In genomic region chr11:1450344-1450875, GRCh38 we compare ENCODE assay signal across 14 cellular contexts. TPM values are rescaled to one million over a fixed set of nuclear protein-coding genes. Genes with fewer than 3 reads are reported as not detected.
DNase-seq lines count a peak whose midpoint lies in the region; ATAC-seq, FAIRE-seq and TF ChIP-seq lines count a peak whose summit lies in the region.
"Had no signal": no experiment of that assay in that cellular context is flagged by ENCODE, and none has a peak within 500 bp of the region (broad histone marks: within the 10 kb centered on the region; RNA-seq: fewer than 3 reads in every experiment).

No MANE protein-coding gene starts in this region.

- TF ChIP-seq POLR2A in HepG2 (IDR thresholded peaks at IDR 0.05; ENCODE audit: insufficient read depth in 1 of 2, low read depth in 2 of 2, low read length in 2 of 2): no peak
- no peak for TF ChIP-seq POLR2A in right lobe of liver (IDR thresholded peaks at IDR 0.05)

- peaks cover 6% of the 10 kb centered on the region; the same call in 1 of the 2 replicates for H4K20me1 ChIP-seq in HepG2 (ENCODE audit: insufficient read depth, low read length)

- no peaks in the 10 kb centered on the region for H3K79me2 ChIP-seq in HepG2 (ENCODE audit: insufficient read depth, low read length)

- FAIRE-seq in HepG2 (lab: Jason Lieb, UNC): no peak
- FAIRE-seq: GM12878 had no signal

- TF ChIP-seq CTCF in HepG2 (CRISPR knock-in tag; IDR thresholded peaks at IDR 0.05) (peak; percentile 32), right lobe of liver (IDR thresholded peaks at IDR 0.05) (no peak), RWPE2 (IDR thresholded peaks at IDR 0.05; ENCODE audit: poor library complexity, severe bottlenecking) (no peak), psoas muscle (IDR thresholded peaks at IDR 0.05) (no peak)

- no peak overlapping the region for H3K4me2 ChIP-seq in HepG2 (ENCODE audit: low read depth, low read length)

- no TSS peak for BruUV-seq in HepG2 (replicated peaks; lab: Mats Ljungman, UMichigan)

- ATAC-seq in HepG2 (no peak), right lobe of liver (no peak), RWPE2 (ENCODE audit: low read depth) (peak; percentile 38; the same call in 2 of the 3 replicates), left colon (peak; percentile 13), HG03159 (IDR thresholded peaks at IDR 0.05; ENCODE audit: unreplicated experiment) (no peak), HG02970 (IDR thresholded peaks at IDR 0.05; ENCODE audit: low FRiP score, unreplicated experiment) (no peak), psoas muscle (no peak)
- ATAC-seq: GM12878 had no signal

- no peak for DNase-seq in HepG2 (ENCODE audit: low spot score)
- DNase-seq in right lobe of liver: no peak
- DNase-seq in RWPE2 (ENCODE audit: low spot score): no peak
- DNase-seq in left colon: no peak
- no peak for DNase-seq in psoas muscle
- DNase-seq: CD4-positive, alpha-beta memory T cell; EL; IMR-90 had no signal

- H3K36me3 ChIP-seq in HepG2 (replicated peaks in 1 of 2; ENCODE audit: control insufficient read depth in 1 of 2, insufficient read depth in 2 of 2, low read length in 2 of 2): no peaks in the 10 kb centered on the region
- H3K36me3 ChIP-seq in right lobe of liver: no peaks in the 10 kb centered on the region
- H3K36me3 ChIP-seq in RWPE2 (ENCODE audit: low read depth): no peaks in the 10 kb centered on the region
- H3K36me3 ChIP-seq in psoas muscle (ENCODE audit: insufficient read depth in 1 of 2, low read depth in 1 of 2): no peaks in the 10 kb centered on the region
- H3K36me3 ChIP-seq: BLaER1 had no signal

- no peak overlapping the region for H3K9ac ChIP-seq in HepG2 (ENCODE audit: insufficient read depth, low read depth, low read length)
- H3K9ac ChIP-seq: BLaER1 had no signal

- H3K27ac ChIP-seq in HepG2 (ENCODE audit: extremely low read length, insufficient read depth, low read length): no peak overlapping the region
- H3K27ac ChIP-seq in right lobe of liver: no peak overlapping the region
- no peak overlapping the region for H3K27ac ChIP-seq in RWPE2 (ENCODE audit: poor library complexity, severe bottlenecking)
- H3K27ac ChIP-seq in psoas muscle: no peak overlapping the region
- H3K27ac ChIP-seq: HL-60 had no signal

- whole genome bisulfite sequencing in HepG2 (ENCODE audit: low lambda C conversion rate): no CpG with 5 or more reads among the region's 29 CpGs
- WGBS in right lobe of liver (ENCODE audit: insufficient coverage, low coverage, low lambda C conversion rate, missing lambda C conversion rate): 39% methylated on average over 7 of the region's 29 CpGs
- 87 to 90% (median 89%) methylated on average over 25 to 29 of the region's 29 CpGs for WGBS in psoas muscle, 3 donors

- H3K9me3 ChIP-seq in HepG2 (ENCODE audit: low read length): no peaks in the 10 kb centered on the region
- no peaks in the 10 kb centered on the region for H3K9me3 ChIP-seq in right lobe of liver
- H3K9me3 ChIP-seq in RWPE2 (ENCODE audit: severe bottlenecking): no peaks in the 10 kb centered on the region
- H3K9me3 ChIP-seq in psoas muscle: no peaks in the 10 kb centered on the region
- H3K9me3 ChIP-seq: BLaER1, HAP-1 had no signal

- H2AFZ ChIP-seq in HepG2 (ENCODE audit: low read length): no peak overlapping the region

- in situ Hi-C loops in HepG2 (cut with HindIII; ENCODE audit: extremely low pct_ligation_motif_present, low pct_unique_long_range_greater_than_20kb): no loop called here

- intact Hi-C loops in HepG2 (cut with micrococcal nuclease; ENCODE audit: unreplicated experiment): no loop called here
- intact Hi-C loops in right lobe of liver (cut with DNase I): loop anchor here in 1 of 2 donors (10.0 kb wide), 1 partner anchor 124 kb away; the partner anchor contains the start of gene DUSP8
- intact Hi-C loops in left colon (cut with DNase I, micrococcal nuclease): loop anchor here in 1 of 2 donors (10.0 kb wide), 1 partner anchor 64 kb away; no protein-coding TSS in a partner anchor
- intact Hi-C loops in psoas muscle (cut with DNase I): no loop called here

- H3K4me1 ChIP-seq in HepG2 (ENCODE audit: insufficient read depth, low read length) (no peaks in the 10 kb centered on the region), right lobe of liver (no peaks in the 10 kb centered on the region), RWPE2 (ENCODE audit: insufficient read depth, poor library complexity, severe bottlenecking) (no peaks in the 10 kb centered on the region), psoas muscle (no peaks in the 10 kb centered on the region)
- H3K4me1 ChIP-seq: HAP-1 had no signal

- TF ChIP-seq RAD21 in HepG2 (CRISPR knock-in tag; IDR thresholded peaks at IDR 0.05): no peak

- POLR2A ChIA-PET in HepG2 (lab: Yijun Ruan, JAX): no interaction called here

- H3K27me3 ChIP-seq in HepG2 (ENCODE audit: control insufficient read depth in 1 of 2, insufficient read depth in 2 of 2, low read length in 2 of 2) (peaks cover 5 to 23% of the 10 kb centered on the region in 2 experiments; a peak in 4 of 5 replicates), right lobe of liver (no peaks in the 10 kb centered on the region), RWPE2 (ENCODE audit: insufficient read depth, poor library complexity, severe bottlenecking) (no peaks in the 10 kb centered on the region), psoas muscle (ENCODE audit: insufficient read depth in 3 of 3, low read length in 2 of 3) (peaks cover 0 to 13% (median 6%) of the 10 kb centered on the region in 3 donors)
- H3K27me3 ChIP-seq: BLaER1 had no signal

- no peak for TF ChIP-seq EP300 in HepG2 (IDR thresholded peaks at IDR 0.05; ENCODE audit: low read depth in 2 of 2, low read length in 2 of 2)
- TF ChIP-seq EP300 in HepG2 (CRISPR knock-in tag; IDR thresholded peaks at IDR 0.05; ENCODE audit: borderline replicate concordance): no peak

- H3K4me3 ChIP-seq in HepG2 (replicated peaks in 1 of 3; ENCODE audit: insufficient read depth in 1 of 3, low read depth in 2 of 3, low read length in 3 of 3): no peak overlapping the region
- no peak overlapping the region for H3K4me3 ChIP-seq in right lobe of liver
- no peak overlapping the region for H3K4me3 ChIP-seq in RWPE2 (ENCODE audit: severe bottlenecking)
- H3K4me3 ChIP-seq in psoas muscle: no peak overlapping the region
- H3K4me3 ChIP-seq: BLaER1, GM12878, HAP-1 had no signal

- CTCF ChIA-PET in HepG2 (lab: Yijun Ruan, JAX; ENCODE audit: low intra/inter-chr PET ratio, low total read pairs): no interaction called here

TF ChIP-seq in HepG2, 621 proteins besides CTCF, POLR2A, EP300 and RAD21:
- TF ChIP-seq HNRNPL (IDR thresholded peaks at IDR 0.05; ENCODE audit: low read depth, low read length): 0 out of 2 replicates have a peak, but pooled peaks have one; percentile 13
- TF ChIP-seq PATZ1 (CRISPR knock-in tag; IDR thresholded peaks at IDR 0.05): peak; percentile 55
- TF ChIP-seq ZFYVE20 (CRISPR knock-in tag; IDR thresholded peaks at IDR 0.05; ENCODE audit: borderline replicate concordance, low read depth): no peak

RNA-seq across cellular contexts. Expression of gene MOB2, which starts 36.2 kb away (rescaled TPM):
- total RNA-seq in HepG2 (2016; rRNA removed; fragmentation: Illumina TruSeq; extraction: Trizol) (21.8 and 22.3 TPM in 2 replicates), right lobe of liver (10 to 100 TPM in 5 of 6 experiments, 1 to 10 TPM in 1; 8.5 to 17.0 (median 14.1) TPM), left colon (10 to 100 TPM; 48.3 to 55.8 TPM), psoas muscle (10 to 100 TPM; 44.5 to 58.7 (median 52.4) TPM)
- 10.4 and 12.3 TPM in 2 replicates for total RNA-seq in HepG2 (2016; cell fraction: cytosol; rRNA removed; fragmentation: Illumina TruSeq; extraction: Trizol; ENCODE audit: low read depth)
- total RNA-seq in HepG2 (2016; cell fraction: insoluble cytoplasmic fraction; rRNA removed; fragmentation: Illumina TruSeq; extraction: Trizol): 21.2 and 23.8 TPM in 2 replicates
- 16.9 and 20.1 TPM in 2 replicates for total RNA-seq in HepG2 (2016; cell fraction: membrane; rRNA removed; fragmentation: Illumina TruSeq; extraction: Trizol)
- total RNA-seq in HepG2 (2016; cell fraction: nucleus; rRNA removed; fragmentation: Illumina TruSeq; extraction: Trizol): 12.2 and 12.9 TPM in 2 replicates
- polyA plus RNA-seq in HepG2 (2011; rRNA removed) (27.7 and 37.6 TPM in 2 replicates), psoas muscle (10 to 100 TPM; 52.6 to 75.1 (median 74.2) TPM)
- polyA plus RNA-seq in HepG2 (2011; cell fraction: cytosol; rRNA removed): 24.6 and 33.1 TPM in 2 replicates
- 72.4 and 74.8 TPM in 2 replicates for polyA plus RNA-seq in HepG2 (2011; cell fraction: nucleus; rRNA removed)
- polyA plus RNA-seq in HepG2 (2012): 15.8 and 25.3 TPM in 2 replicates
- 8.6 and 10.0 TPM in 2 replicates for polyA plus RNA-seq in HepG2 (2016; cell fraction: cytosol; fragmentation: Illumina TruSeq; extraction: Trizol; ENCODE audit: low read depth)
- 23.8 and 24.4 TPM in 2 replicates for polyA plus RNA-seq in HepG2 (2016; cell fraction: insoluble cytoplasmic fraction; fragmentation: Illumina TruSeq; extraction: Trizol; ENCODE audit: low read depth)
- 15.0 and 16.7 TPM in 2 replicates for polyA plus RNA-seq in HepG2 (2016; cell fraction: membrane; fragmentation: Illumina TruSeq; extraction: Trizol; ENCODE audit: low read depth)
- polyA plus RNA-seq in HepG2 (2016; cell fraction: nucleus; fragmentation: Illumina TruSeq; extraction: Trizol; ENCODE audit: insufficient read depth, low read depth): 23.4 and 24.8 TPM in 2 replicates
- polyA minus RNA-seq in HepG2 (2011; rRNA and poly(A)+ RNA removed; ENCODE audit: low replicate concordance): 21.3 and 36.0 TPM in 2 replicates
- 7.4 and 16.7 TPM in 2 replicates for polyA minus RNA-seq in HepG2 (2011; cell fraction: cytosol; rRNA and poly(A)+ RNA removed)
- 8.7 and 9.8 TPM in 2 replicates for polyA minus RNA-seq in HepG2 (2011; cell fraction: nucleus; rRNA and poly(A)+ RNA removed)

Comparison
In these comparisons a context has a peak if more than half of its experiments do, and no peak if none do; other contexts are left out.
1. ATAC-seq: peak in RWPE2 (single experiment) and left colon (single experiment); none in HepG2 (single experiment), right lobe of liver (0 of 4), HG03159 (single experiment), HG02970 (single experiment) and psoas muscle (0 of 4).